Comparison of ENCODE assay signal across 12 cellular contexts in the genomic region with DNA sequence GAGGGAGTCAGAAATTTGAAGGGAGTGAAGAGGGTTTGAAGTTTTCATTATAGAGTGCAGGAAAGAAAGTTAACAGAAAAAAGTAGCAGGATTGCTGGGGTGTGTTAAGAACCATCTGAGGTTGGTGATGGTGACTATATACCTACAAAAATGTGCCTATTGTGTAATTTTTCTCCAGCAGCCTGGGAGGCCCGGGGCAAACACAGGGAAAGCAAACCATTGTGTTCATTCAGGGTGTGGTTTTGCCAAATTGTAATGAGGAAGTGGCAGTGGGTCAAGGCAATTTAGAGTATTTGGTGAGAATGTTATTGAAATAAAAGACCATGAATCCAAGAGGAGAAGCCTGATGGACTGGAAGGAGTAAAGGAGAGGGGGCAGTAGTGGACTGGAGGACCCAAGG. TPM values are rescaled to one million over a fixed set of nuclear protein-coding genes. Genes with fewer than 3 reads are reported as not detected.
A peak's percentile ranks its signal among the peaks of the same experiment; 100 is the strongest.
DNase-seq lines count a peak whose midpoint lies in the region; ATAC-seq and TF ChIP-seq lines count a peak whose summit lies in the region.
"Had no signal": no experiment of that assay in that cellular context is flagged by ENCODE, and none has a peak within 500 bp of the region (broad histone marks: within the 10 kb centered on the region; RNA-seq: fewer than 3 reads in every experiment).

No MANE protein-coding gene starts in this region.

- no peak overlapping the region for H2BK120ac ChIP-seq in mesendoderm (ENCODE audit: low read depth, low read length)

- no peak for ATAC-seq in gastrocnemius medialis
- ATAC-seq in activated naive CD8-positive, alpha-beta T cell treated with anti-CD3 and anti-CD28 coated beads, Interleukin-2, amount 50 U/mL, for 24 hours: no peak
- ATAC-seq: CD8-positive, alpha-beta T cell had no signal

- H3K4me1 ChIP-seq in mesendoderm (ENCODE audit: control insufficient read depth, low read depth, low read length) (peaks cover 8% of the 10 kb centered on the region), gastrocnemius medialis (no peaks in the 10 kb centered on the region)
- H3K4me1 ChIP-seq: parathyroid adenoma had no signal

- no peak overlapping the region for H4K5ac ChIP-seq in mesendoderm (ENCODE audit: low read length)

- intact Hi-C loops in gastrocnemius medialis (cut with DNase I; ENCODE audit: low total_unique reads): no loop called here

- no peaks in the 10 kb centered on the region for H3K27me3 Mint-ChIP-seq in activated naive CD8-positive, alpha-beta T cell treated with anti-CD3 and anti-CD28 coated beads, Interleukin-2, amount 50 U/mL, for 24 hours

- no CpG with 5 or more reads among the region's 1 CpG for WGBS in mesendoderm (ENCODE audit: extremely low coverage, insufficient coverage, low lambda C conversion rate)

- H3K4me2 ChIP-seq in mesendoderm (ENCODE audit: low read length): no peak overlapping the region
- H3K4me2 ChIP-seq: SK-N-SH had no signal

- H3K27me3 ChIP-seq in mesendoderm (ENCODE audit: insufficient read depth, low read length, poor library complexity) (no peaks in the 10 kb centered on the region), gastrocnemius medialis (no peaks in the 10 kb centered on the region)

- no peaks in the 10 kb centered on the region for H3K9me3 Mint-ChIP-seq in activated naive CD8-positive, alpha-beta T cell treated with anti-CD3 and anti-CD28 coated beads, Interleukin-2, amount 50 U/mL, for 24 hours
- H3K9me3 Mint-ChIP-seq: CD8-positive, alpha-beta T cell had no signal

- H3K27ac ChIP-seq in mesendoderm (ENCODE audit: low read depth, low read length): no peak overlapping the region
- no peak overlapping the region for H3K27ac ChIP-seq in gastrocnemius medialis
- H3K27ac ChIP-seq: parathyroid adenoma had no signal

- no peak overlapping the region for H3K23ac ChIP-seq in mesendoderm (ENCODE audit: low read length)

- H3K4me1 Mint-ChIP-seq in activated naive CD8-positive, alpha-beta T cell treated with anti-CD3 and anti-CD28 coated beads, Interleukin-2, amount 50 U/mL, for 24 hours: no peaks in the 10 kb centered on the region

- no peak overlapping the region for H3K27ac Mint-ChIP-seq in activated naive CD8-positive, alpha-beta T cell treated with anti-CD3 and anti-CD28 coated beads, Interleukin-2, amount 50 U/mL, for 24 hours
- H3K27ac Mint-ChIP-seq: CD8-positive, alpha-beta T cell had no signal

- no peak overlapping the region for H3K4me3 ChIP-seq in cardiac fibroblast (replicated peaks in 1 of 2; ENCODE audit: low read depth in 2 of 2, low read length in 2 of 2)
- H3K4me3 ChIP-seq in mesendoderm (ENCODE audit: low read length): no peak overlapping the region
- H3K4me3 ChIP-seq in gastrocnemius medialis: no peak overlapping the region

- H3K79me1 ChIP-seq in mesendoderm (ENCODE audit: low read length): no peaks in the 10 kb centered on the region

- in situ Hi-C loops in gastrocnemius medialis (cut with MboI; ENCODE audit: low sequenced_read_pairs in 4 of 4): no loop called here

- peak overlapping the region; percentile 64 for H3K56ac ChIP-seq in mesendoderm (ENCODE audit: low read length)

- H3K9ac ChIP-seq in mesendoderm (ENCODE audit: low read length): no peak overlapping the region
- H3K9ac ChIP-seq: parathyroid adenoma, SK-N-SH had no signal

- H2AK5ac ChIP-seq in mesendoderm (ENCODE audit: low read length): no peak overlapping the region

- H3K9me3 ChIP-seq in gastrocnemius medialis: no peaks in the 10 kb centered on the region
- H3K9me3 ChIP-seq: SK-N-SH had no signal

- H2BK5ac ChIP-seq in mesendoderm (ENCODE audit: low read length): no peak overlapping the region

- H3K4ac ChIP-seq in mesendoderm (ENCODE audit: low read depth, low read length): no peak overlapping the region

- DNase-seq in AML-193 (lab: John Stamatoyannopoulos, UW) (peak; percentile 79), NCI-H226 (peak; percentile 82), cardiac fibroblast (ENCODE audit: low read depth in 2 of 2) (peak; percentile 84 to 89), mesendoderm (peak; percentile 39), gastrocnemius medialis (no peak), CD1c-positive myeloid dendritic cell (ENCODE audit: extremely low spot score) (no peak)
- DNase-seq in activated naive CD8-positive, alpha-beta T cell treated with anti-CD3 and anti-CD28 coated beads, Interleukin-2, amount 50 U/mL, for 24 hours: no peak
- no peak for DNase-seq in stimulated activated CD4-positive, alpha-beta T cell treated with anti-CD3 and anti-CD28 coated beads, Interleukin-2, amount 100 ng/mL, for 24 hours
- DNase-seq: CD8-positive, alpha-beta T cell; NCI-H1930; SK-N-SH had no signal

- H4K8ac ChIP-seq in mesendoderm (ENCODE audit: low read depth, low read length): no peak overlapping the region

- no peaks in the 10 kb centered on the region for H3K36me3 Mint-ChIP-seq in activated naive CD8-positive, alpha-beta T cell treated with anti-CD3 and anti-CD28 coated beads, Interleukin-2, amount 50 U/mL, for 24 hours (ENCODE audit: low read depth)

- no peaks in the 10 kb centered on the region for H3K79me2 ChIP-seq in mesendoderm (ENCODE audit: control insufficient read depth, insufficient read depth, low read length)
- H3K79me2 ChIP-seq: parathyroid adenoma had no signal

- no peaks in the 10 kb centered on the region for H3K36me3 ChIP-seq in mesendoderm (ENCODE audit: control insufficient read depth, insufficient read depth, low read length)
- H3K36me3 ChIP-seq in gastrocnemius medialis: no peaks in the 10 kb centered on the region

- peak overlapping the region; percentile 3 for H3K18ac ChIP-seq in mesendoderm (ENCODE audit: low read length)

- TF ChIP-seq POLR2A in gastrocnemius medialis (IDR thresholded peaks at IDR 0.05): no peak

- no peak overlapping the region for H3K4me3 Mint-ChIP-seq in activated naive CD8-positive, alpha-beta T cell treated with anti-CD3 and anti-CD28 coated beads, Interleukin-2, amount 50 U/mL, for 24 hours
- H3K4me3 Mint-ChIP-seq: CD8-positive, alpha-beta T cell had no signal

- no peak overlapping the region for H2BK15ac ChIP-seq in mesendoderm (replicated peaks; ENCODE audit: low read depth)

- TF ChIP-seq CTCF in cardiac fibroblast (IDR thresholded peaks at IDR 0.05; ENCODE audit: low read depth, low read length) (no peak), gastrocnemius medialis (IDR thresholded peaks at IDR 0.05 in 4 of 5, conservative IDR thresholded peaks at IDR 0.05 in 1 of 5) (no peak)

RNA-seq across cellular contexts. Expression of a gene that starts 8.2 kb away (rescaled TPM):
- 99.6 TPM for polyA plus RNA-seq in mesendoderm (2013, experiment 1 of 2)
- 95.4 TPM for polyA plus RNA-seq in mesendoderm (2013, experiment 2 of 2)
- 100 to 1,000 TPM in 2 of 4 donors, 10 to 100 TPM in 2; 82.2 to 142 (median 97.0) TPM for total RNA-seq in gastrocnemius medialis

RNA-seq across cellular contexts. Expression of a gene that starts 28.2 kb away (rescaled TPM):
- polyA plus RNA-seq in mesendoderm (2013, experiment 1 of 2): 170 TPM
- polyA plus RNA-seq in mesendoderm (2013, experiment 2 of 2): 174 TPM
- total RNA-seq in gastrocnemius medialis: 10 to 100 TPM in 2 of 4 donors, 1 to 10 TPM in 2; 7.1 to 13.9 (median 10.7) TPM

Comparison
In these comparisons a context has a peak if more than half of its experiments do, and no peak if none do; other contexts are left out.
1. DNase-seq: peak in AML-193 (2 of 2), NCI-H226 (single experiment), cardiac fibroblast (2 of 2) and mesendoderm (single experiment); none in gastrocnemius medialis (0 of 2), CD1c-positive myeloid dendritic cell (single experiment), activated naive CD8-positive, alpha-beta T cell treated with anti-CD3 and anti-CD28 coated beads, Interleukin-2, amount 50 U/mL, for 24 hours (single experiment) and stimulated activated CD4-positive, alpha-beta T cell treated with anti-CD3 and anti-CD28 coated beads, Interleukin-2, amount 100 ng/mL, for 24 hours (0 of 2).